In genomic region chr7:131011976-131012375, GRCh38 we compare ENCODE assay signal across 8 cellular contexts.
DNase-seq lines count a peak whose midpoint lies in the region; ATAC-seq and TF ChIP-seq lines count a peak whose summit lies in the region.

No MANE protein-coding gene starts in this region.

- H3K36me3 ChIP-seq in suprapubic skin: no peaks in the 10 kb centered on the region

- DNase-seq in activated CD4-positive, alpha-beta T cell treated with anti-CD3 and anti-CD28 coated beads for 36 hours: no peak
- no peak for DNase-seq in activated CD4-positive, alpha-beta T cell treated with anti-CD3 and anti-CD28 coated beads for 1 hour
- no peak for DNase-seq in activated T-helper 2 cell treated with anti-CD3 and anti-CD28 coated beads, Interferon-gamma antibody, Interleukin-2, Interleukin-4, amounts not matched to agents 10 μg/mL and 5 μg/mL and 100 μg/mL, durations not matched to agents 14 hours and 24 hours and 36 hours (ENCODE audit: low spot score)
- DNase-seq in Right ventricle myocardium superior (no peak), suprapubic skin (ENCODE audit: low spot score in 2 of 2) (no peak), GM19240 (ENCODE audit: insufficient read length, low spot score) (no peak)
- DNase-seq in stimulated activated CD4-positive, alpha-beta T cell treated with anti-CD3 and anti-CD28 coated beads, Interleukin-12 subunit alpha, Interleukin-12 subunit beta, amount 100 ng/mL, for 4 hours: no peak

- H3K4me3 Mint-ChIP-seq in activated CD4-positive, alpha-beta T cell treated with anti-CD3 and anti-CD28 coated beads for 36 hours: peak overlapping the region; percentile 56
- peak overlapping the region; percentile 69 for H3K4me3 Mint-ChIP-seq in activated T-helper 2 cell treated with anti-CD3 and anti-CD28 coated beads, Interferon-gamma antibody, Interleukin-2, Interleukin-4, amounts not matched to agents 10 μg/mL and 5 μg/mL and 100 μg/mL, durations not matched to agents 14 hours and 24 hours and 36 hours (ENCODE audit: low read depth)

- H3K4me3 ChIP-seq in suprapubic skin: no peak overlapping the region

- no peaks in the 10 kb centered on the region for H3K27me3 Mint-ChIP-seq in activated CD4-positive, alpha-beta T cell treated with anti-CD3 and anti-CD28 coated beads for 36 hours
- no peaks in the 10 kb centered on the region for H3K27me3 Mint-ChIP-seq in activated T-helper 2 cell treated with anti-CD3 and anti-CD28 coated beads, Interferon-gamma antibody, Interleukin-2, Interleukin-4, amounts not matched to agents 10 μg/mL and 5 μg/mL and 100 μg/mL, durations not matched to agents 14 hours and 24 hours and 36 hours (ENCODE audit: low read depth)

- no peaks in the 10 kb centered on the region for H3K9me3 Mint-ChIP-seq in activated CD4-positive, alpha-beta T cell treated with anti-CD3 and anti-CD28 coated beads for 36 hours (ENCODE audit: low read depth)
- no peaks in the 10 kb centered on the region for H3K9me3 Mint-ChIP-seq in activated T-helper 2 cell treated with anti-CD3 and anti-CD28 coated beads, Interferon-gamma antibody, Interleukin-2, Interleukin-4, amounts not matched to agents 10 μg/mL and 5 μg/mL and 100 μg/mL, durations not matched to agents 14 hours and 24 hours and 36 hours

- CTCF ChIA-PET in activated CD4-positive, alpha-beta T cell treated with anti-CD3 and anti-CD28 coated beads for 36 hours (lab: Charles Lee): interaction anchor here (0.7 to 2.8 kb wide), 9 partner anchors 14 to 1453 kb away, joined by 3 to 16 read pairs (median 4); no protein-coding TSS in a partner anchor

- no peaks in the 10 kb centered on the region for H3K9me3 ChIP-seq in suprapubic skin

- no peak for TF ChIP-seq POLR2A in suprapubic skin (IDR thresholded peaks at IDR 0.05)

- POLR2A ChIA-PET in activated CD4-positive, alpha-beta T cell treated with anti-CD3 and anti-CD28 coated beads for 36 hours (lab: Charles Lee): interaction anchor here (0.6 to 2.2 kb wide), 7 partner anchors 15 to 98 kb away, joined by 3 to 15 read pairs (median 3); no protein-coding TSS in a partner anchor

- H3K4me1 ChIP-seq in suprapubic skin: peaks cover 92% of the 10 kb centered on the region

- peak overlapping the region; percentile 82 for H3K27ac ChIP-seq in suprapubic skin

- no peak for ATAC-seq in activated CD4-positive, alpha-beta T cell treated with anti-CD3 and anti-CD28 coated beads for 36 hours
- ATAC-seq in Right ventricle myocardium superior (ENCODE audit: poor library complexity): peak; percentile 68
- ATAC-seq in GM21576 (IDR thresholded peaks at IDR 0.05; ENCODE audit: unreplicated experiment): no peak

- H3K27ac Mint-ChIP-seq in activated CD4-positive, alpha-beta T cell treated with anti-CD3 and anti-CD28 coated beads for 36 hours: peak overlapping the region; percentile 96
- peak overlapping the region; percentile 95 for H3K27ac Mint-ChIP-seq in activated T-helper 2 cell treated with anti-CD3 and anti-CD28 coated beads, Interferon-gamma antibody, Interleukin-2, Interleukin-4, amounts not matched to agents 10 μg/mL and 5 μg/mL and 100 μg/mL, durations not matched to agents 14 hours and 24 hours and 36 hours

- peaks cover 93% of the 10 kb centered on the region for H3K4me1 Mint-ChIP-seq in activated CD4-positive, alpha-beta T cell treated with anti-CD3 and anti-CD28 coated beads for 36 hours
- H3K4me1 Mint-ChIP-seq in activated T-helper 2 cell treated with anti-CD3 and anti-CD28 coated beads, Interferon-gamma antibody, Interleukin-2, Interleukin-4, amounts not matched to agents 10 μg/mL and 5 μg/mL and 100 μg/mL, durations not matched to agents 14 hours and 24 hours and 36 hours (ENCODE audit: low read depth): peaks cover 72% of the 10 kb centered on the region

- WGBS in suprapubic skin: 11% methylated on average over 4 of the region's 4 CpGs

- no peak for TF ChIP-seq EP300 in suprapubic skin (IDR thresholded peaks at IDR 0.05)

- H3K36me3 Mint-ChIP-seq in activated CD4-positive, alpha-beta T cell treated with anti-CD3 and anti-CD28 coated beads for 36 hours (ENCODE audit: low read depth): peaks cover 11% of the 10 kb centered on the region
- peaks cover 24% of the 10 kb centered on the region for H3K36me3 Mint-ChIP-seq in activated T-helper 2 cell treated with anti-CD3 and anti-CD28 coated beads, Interferon-gamma antibody, Interleukin-2, Interleukin-4, amounts not matched to agents 10 μg/mL and 5 μg/mL and 100 μg/mL, durations not matched to agents 14 hours and 24 hours and 36 hours (ENCODE audit: low read depth)

- no peak for TF ChIP-seq CTCF in suprapubic skin (IDR thresholded peaks at IDR 0.05)

- no peaks in the 10 kb centered on the region for H3K27me3 ChIP-seq in suprapubic skin

- intact Hi-C loops in activated CD4-positive, alpha-beta T cell treated with anti-CD3 and anti-CD28 coated beads for 36 hours (cut with DNase I, micrococcal nuclease): loop anchor here (1.0 to 5.0 kb wide), 10 partner anchors 15 to 1481 kb away; no protein-coding TSS in a partner anchor
- intact Hi-C loops in activated T-helper 2 cell treated with anti-CD3 and anti-CD28 coated beads, Interferon-gamma antibody, Interleukin-2, Interleukin-4, amounts not matched to agents 10 μg/mL and 5 μg/mL and 100 μg/mL, durations not matched to agents 14 hours and 24 hours and 36 hours (cut with micrococcal nuclease): loop anchor here (1.0 kb wide), 4 partner anchors 9 to 99 kb away; no protein-coding TSS in a partner anchor
- intact Hi-C loops in Right ventricle myocardium superior (cut with DNase I): no loop called here
